In the genomic region with DNA sequence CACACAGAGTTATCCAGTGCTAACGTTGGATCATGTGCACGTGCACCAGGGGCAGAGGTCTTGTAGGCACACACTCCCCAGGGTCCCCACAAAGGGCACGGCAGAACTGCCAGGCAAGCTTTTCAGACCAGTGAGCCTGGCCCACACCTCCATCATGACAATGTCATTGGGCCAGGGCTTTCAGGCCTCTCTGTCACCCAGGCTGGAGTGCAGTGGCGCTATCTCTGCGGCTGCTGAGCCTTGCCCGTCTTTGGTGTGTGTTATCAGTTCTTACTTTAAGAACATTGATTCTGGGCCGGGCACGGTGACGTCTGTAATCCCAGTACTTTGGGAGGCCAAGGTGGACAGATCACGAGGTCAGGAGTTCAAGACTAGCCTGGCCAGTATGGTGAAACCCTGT, we compare ENCODE assay signal across 23 cellular contexts.
"Had no signal": no experiment of that assay in that cellular context is flagged by ENCODE, and none has a peak within 500 bp of the region (broad histone marks: within the 10 kb centered on the region; RNA-seq: fewer than 3 reads in every experiment).

No MANE protein-coding gene starts in this region.

- H3K27me3 ChIP-seq: SJCRH30 had no signal

- H3K4me3 ChIP-seq: SJCRH30 had no signal

- ATAC-seq: HepG2, Panc1, PC-3, Right ventricle myocardium inferior, SK-N-SH treated with all-trans-retinoic acid at 6 μM for 48 hours had no signal

- H3K9me3 ChIP-seq: SJCRH30 had no signal

- DNase-seq: IMR-90, Kasumi-1, KG1, MM.1S, NCI-H1092 treated with DMSO at 0.1 percent for 48 hours, NCI-H1436, NCI-H187, NCI-H2029, NCI-H2081 treated with DMSO at 0.1 percent for 48 hours, NCI-H2171, NCI-H226, NCI-H446, NCI-H510A, NCI-H524 treated with DMSO at 0.1 percent for 48 hours, NCI-H69, NCI-H774, PC-3, SHP77 treated with DMSO at 0.1 percent for 48 hours, SJCRH30 had no signal

- H3K4me1 ChIP-seq: SJCRH30 had no signal

- H3K27ac ChIP-seq: SJCRH30 had no signal
